Comparison of ENCODE assay signal across 24 cellular contexts in the genomic region with DNA sequence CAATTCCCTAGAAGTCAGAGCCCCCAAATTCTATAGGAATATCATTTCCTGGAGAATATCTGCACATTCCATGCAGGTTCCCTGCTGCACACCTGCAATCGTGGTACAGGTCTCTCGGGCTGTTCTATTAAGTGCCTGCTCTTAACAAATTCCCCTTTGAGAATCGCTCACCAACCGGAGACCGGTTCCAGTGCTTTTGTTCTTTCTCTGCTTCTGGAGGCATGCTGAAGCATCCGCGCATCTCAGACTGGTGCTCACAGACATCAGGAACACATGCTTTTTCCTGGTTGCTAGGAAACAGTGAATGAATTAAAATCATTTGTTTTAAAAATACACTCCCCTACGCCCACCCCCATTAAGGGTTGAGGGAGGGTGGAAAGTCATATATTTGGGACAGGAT. TPM values are rescaled to one million over a fixed set of nuclear protein-coding genes. Genes with fewer than 3 reads are reported as not detected.
DNase-seq lines count a peak whose midpoint lies in the region; ATAC-seq and TF ChIP-seq lines count a peak whose summit lies in the region.
"Had no signal": no experiment of that assay in that cellular context is flagged by ENCODE, and none has a peak within 500 bp of the region (broad histone marks: within the 10 kb centered on the region; RNA-seq: fewer than 3 reads in every experiment).

Gene C2orf80, minus strand, starts transcription at position 249 of the 400 bp plus-strand sequence. CDS start 3,044 bp downstream, outside the sequence.

- H2AFZ ChIP-seq in H9 (ENCODE audit: low read length), result no peak within 1 kb of the TSS

- no peaks in the 10 kb centered on the region for H3K79me1 ChIP-seq in H9 (ENCODE audit: insufficient read depth, low read depth, low read length, poor library complexity, severe bottlenecking)

- H4K20me1 ChIP-seq in H9 (ENCODE audit: control insufficient read depth, insufficient read depth, insufficient read length), result no peaks in the 10 kb centered on the region

- no peak within 1 kb of the TSS for H2BK120ac ChIP-seq in H9 (ENCODE audit: low read depth, low read length, poor library complexity, severe bottlenecking)

- ATAC-seq in HG03095 (IDR thresholded peaks at IDR 0.05; ENCODE audit: unreplicated experiment), result no peak
- ATAC-seq: activated T-cell treated with anti-CD3 and anti-CD28 coated beads, Interleukin-2, amount 50 U/mL, for 72 hours; left lung; naive thymus-derived CD4-positive, alpha-beta T cell; stimulated activated naive CD8-positive, alpha-beta T cell treated with anti-CD3 and anti-CD28 coated beads, Interleukin-15, Interleukin-2, amounts not matched to agents 100 U/mL and 50 U/mL, for 24 hours; T-helper 17 cell had no signal

- no peak within 1 kb of the TSS for H3K4me3 Mint-ChIP-seq in H9
- H3K4me3 Mint-ChIP-seq: activated naive CD4-positive, alpha-beta T cell treated with anti-CD3 and anti-CD28 coated beads for 36 hours; activated T-cell treated with anti-CD3 and anti-CD28 coated beads, Interleukin-2, amount 50 U/mL, for 72 hours; mesothelial cell of epicardium; naive thymus-derived CD4-positive, alpha-beta T cell; T-helper 17 cell had no signal

- no peak within 1 kb of the TSS for H4K8ac ChIP-seq in H9 (replicated peaks; ENCODE audit: insufficient read length, low read depth, low read length)

- H2BK15ac ChIP-seq in H9 (ENCODE audit: low read depth, low read length), result no peak within 1 kb of the TSS

- no peaks in the 10 kb centered on the region for H3K79me2 ChIP-seq in H9 (ENCODE audit: insufficient read depth, low read length)

- H3K27me3 Mint-ChIP-seq in H9 (ENCODE audit: low read depth), result no peaks in the 10 kb centered on the region

- H3K23ac ChIP-seq in H9 (ENCODE audit: insufficient read length, low read depth, low read length), result no peak within 1 kb of the TSS

- H3K9me3 ChIP-seq in H9 (ENCODE audit: control insufficient read depth, low read depth, low read length), result no peaks in the 10 kb centered on the region
- no peaks in the 10 kb centered on the region for H3K9me3 ChIP-seq in iPS-20b (ENCODE audit: insufficient read depth, low read depth, low read length)
- H3K9me3 ChIP-seq: left lung, tibial nerve had no signal

- H3K27me3 ChIP-seq in H9 (ENCODE audit: insufficient read depth, low read length) (no peaks in the 10 kb centered on the region), iPS-20b (ENCODE audit: insufficient read depth, low read length) (no peaks in the 10 kb centered on the region)
- H3K27me3 ChIP-seq: left lung, tibial nerve had no signal

- peaks cover 45 to 57% of the 10 kb centered on the region in 2 experiments for H3K4me1 Mint-ChIP-seq in H9

- H3K4me1 ChIP-seq in H9 (ENCODE audit: insufficient read depth, low read length), result peaks cover 8% of the 10 kb centered on the region
- H3K4me1 ChIP-seq in iPS-20b (ENCODE audit: insufficient read depth, low read length), result peaks cover 25% of the 10 kb centered on the region; the same call in 1 of the 2 replicates
- H3K4me1 ChIP-seq: left lung, tibial nerve had no signal

- no peaks in the 10 kb centered on the region for H3K23me2 ChIP-seq in H9 (ENCODE audit: insufficient read length, low read depth, low read length, poor library complexity, severe bottlenecking)

- H3K4ac ChIP-seq in H9 (ENCODE audit: low read depth, low read length), result no peak within 1 kb of the TSS

- no peak within 1 kb of the TSS for H3K4me2 ChIP-seq in H9 (ENCODE audit: insufficient read depth, insufficient read length, low read length)

- no peaks in the 10 kb centered on the region for H3K36me3 Mint-ChIP-seq in H9 (ENCODE audit: insufficient read depth in 1 of 3, low read depth in 3 of 3)
- H3K36me3 Mint-ChIP-seq: mesothelial cell of epicardium; naive thymus-derived CD4-positive, alpha-beta T cell had no signal

- no peak within 1 kb of the TSS for H2BK12ac ChIP-seq in H9 (ENCODE audit: insufficient read length, low read depth, low read length)

- DNase-seq in H9 (no peak), occipital lobe (lab: John Stamatoyannopoulos, UW) (peak; percentile 44), kidney tubule cell (ENCODE audit: low spot score) (no peak), NCI-H146 (lab: John Stamatoyannopoulos, UW) (no peak)
- DNase-seq: activated CD4-positive, alpha-beta T cell treated with anti-CD3 and anti-CD28 coated beads for 4 hours; activated naive CD4-positive, alpha-beta T cell treated with anti-CD3 and anti-CD28 coated beads for 36 hours; activated T-cell treated with anti-CD3 and anti-CD28 coated beads, Interleukin-2, amount 50 U/mL, for 72 hours; left lung; naive thymus-derived CD4-positive, alpha-beta T cell; NCI-H1436; NCI-H774; stimulated activated CD4-positive, alpha-beta T cell treated with anti-CD3 and anti-CD28 coated beads, Interleukin-15, amount 100 ng/mL, for 24 hours; stimulated activated naive CD8-positive, alpha-beta T cell treated with anti-CD3 and anti-CD28 coated beads, Interleukin-15, Interleukin-2, amounts not matched to agents 100 U/mL and 50 U/mL, for 24 hours; T-helper 17 cell had no signal

- no peak within 1 kb of the TSS for H3K18ac ChIP-seq in H9 (ENCODE audit: insufficient read length, low read depth, low read length)

- H3T11ph ChIP-seq in H9 (ENCODE audit: low read length), result no peak within 1 kb of the TSS

- no peak within 1 kb of the TSS for H3K27ac ChIP-seq in H9 (ENCODE audit: insufficient read length, low read depth, low read length)
- H3K27ac ChIP-seq in angular gyrus (ENCODE audit: low read depth, low read length), result peak within 1 kb of the TSS; percentile 53
- no peak within 1 kb of the TSS for H3K27ac ChIP-seq in iPS-20b (ENCODE audit: low read length)
- H3K27ac ChIP-seq: left lung, RWPE1, tibial nerve had no signal

- no peak within 1 kb of the TSS for H4K91ac ChIP-seq in H9 (ENCODE audit: insufficient read length, low read depth, low read length)

- no peak within 1 kb of the TSS for H2AK5ac ChIP-seq in H9 (ENCODE audit: insufficient read length, low read length)

- H2BK5ac ChIP-seq in H9 (ENCODE audit: insufficient read length, low read length), result no peak within 1 kb of the TSS

- no peak for TF ChIP-seq CTCF in H9 (conservative IDR thresholded peaks at IDR 0.05)

- H4K5ac ChIP-seq in H9 (ENCODE audit: insufficient read length, low read depth, low read length), result no peak within 1 kb of the TSS

- H3K36me3 ChIP-seq in iPS-20b (ENCODE audit: insufficient read depth, low read depth, low read length), result no peaks in the 10 kb centered on the region
- H3K36me3 ChIP-seq: left lung, tibial nerve had no signal

- H2BK20ac ChIP-seq in H9 (ENCODE audit: low read depth, low read length, poor library complexity, severe bottlenecking), result no peak within 1 kb of the TSS

- peak within 1 kb of the TSS in 2 of 3 experiments; percentile 21 to 68; a peak in 2 of 7 replicates for H3K27ac Mint-ChIP-seq in H9
- H3K27ac Mint-ChIP-seq: activated naive CD4-positive, alpha-beta T cell treated with anti-CD3 and anti-CD28 coated beads for 36 hours; activated T-cell treated with anti-CD3 and anti-CD28 coated beads, Interleukin-2, amount 50 U/mL, for 72 hours; mesothelial cell of epicardium; naive thymus-derived CD4-positive, alpha-beta T cell; T-helper 17 cell had no signal

- no peak within 1 kb of the TSS for H3K14ac ChIP-seq in H9 (ENCODE audit: insufficient read depth, low read length)

- WGBS in H9 (ENCODE audit: extremely low coverage, insufficient read length, low lambda C conversion rate), result no CpG with 5 or more reads among the region's 8 CpGs

- H3K9ac ChIP-seq in H9 (ENCODE audit: extremely low read depth, insufficient read length, low read length) (no peak within 1 kb of the TSS), iPS-20b (ENCODE audit: low read depth, low read length) (peak within 1 kb of the TSS; percentile 34; the same call in 1 of the 2 replicates)

- no peak within 1 kb of the TSS for H3K56ac ChIP-seq in H9 (ENCODE audit: insufficient read length, low read depth, low read length)

- H3K4me3 ChIP-seq in iPS-20b (ENCODE audit: low read length), result no peak within 1 kb of the TSS
- H3K4me3 ChIP-seq: left lung, tibial nerve had no signal

- H3K9me3 Mint-ChIP-seq in H9, result no peaks in the 10 kb centered on the region; a peak in 1 of 5 replicates
- H3K9me3 Mint-ChIP-seq: activated naive CD4-positive, alpha-beta T cell treated with anti-CD3 and anti-CD28 coated beads for 36 hours; activated T-cell treated with anti-CD3 and anti-CD28 coated beads, Interleukin-2, amount 50 U/mL, for 72 hours; mesothelial cell of epicardium; naive thymus-derived CD4-positive, alpha-beta T cell had no signal

RNA-seq across cellular contexts. Expression of gene C2orf80, which starts in this region (rescaled TPM):
- total RNA-seq in H9 (2021) (not detected in 2 replicates), occipital lobe (28.7 TPM)
- total RNA-seq: activated naive CD4-positive, alpha-beta T cell treated with anti-CD3 and anti-CD28 coated beads for 36 hours; activated T-cell treated with anti-CD3 and anti-CD28 coated beads, Interleukin-2, amount 50 U/mL, for 72 hours; bronchial epithelial cell; fibroblast of lung; left lung; M059J; mesothelial cell of epicardium; naive thymus-derived CD4-positive, alpha-beta T cell; posterior vena cava; T-helper 17 cell; tibial nerve had no signal

Comparison
In these comparisons a context has a peak if more than half of its experiments do, and no peak if none do; other contexts are left out.
1. RNA of gene C2orf80 (total RNA-seq): 28.7 TPM in occipital lobe (single experiment); not detected in H9; every median in the first group is over 10 times any median in the second.